1 cellular context compared by ENCODE assay signal in the genomic region with DNA sequence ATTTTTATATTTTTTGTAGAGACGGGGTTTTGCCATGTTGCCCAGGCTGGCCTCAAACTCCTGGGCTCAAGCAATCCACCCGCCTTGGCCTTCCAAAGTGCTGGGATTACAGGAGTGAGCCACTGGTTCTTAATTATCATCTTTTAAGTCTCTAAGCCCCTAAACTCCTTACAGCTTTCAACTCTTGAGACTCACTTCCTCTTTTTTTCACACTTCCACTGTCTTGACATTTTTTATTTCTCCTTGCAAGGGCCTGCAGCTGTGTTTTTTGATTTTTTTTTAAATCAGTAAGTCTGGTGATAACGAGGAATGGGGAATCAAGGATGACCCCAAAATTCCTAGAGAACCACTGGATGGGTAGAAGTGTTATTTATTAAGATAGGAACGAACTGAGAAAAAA.
TF ChIP-seq lines count a peak whose summit lies in the region.

No MANE protein-coding gene starts in this region.

TF ChIP-seq in SK-N-SH, 30 proteins besides CTCF, POLR2A, EP300 and RAD21 (continued from another document):
- no peak for TF ChIP-seq MXI1 (IDR thresholded peaks at IDR 0.05; ENCODE audit: low read depth, low read length)
- no peak for TF ChIP-seq PBX3 (IDR thresholded peaks at IDR 0.05)
- TF ChIP-seq, protein P1, sequence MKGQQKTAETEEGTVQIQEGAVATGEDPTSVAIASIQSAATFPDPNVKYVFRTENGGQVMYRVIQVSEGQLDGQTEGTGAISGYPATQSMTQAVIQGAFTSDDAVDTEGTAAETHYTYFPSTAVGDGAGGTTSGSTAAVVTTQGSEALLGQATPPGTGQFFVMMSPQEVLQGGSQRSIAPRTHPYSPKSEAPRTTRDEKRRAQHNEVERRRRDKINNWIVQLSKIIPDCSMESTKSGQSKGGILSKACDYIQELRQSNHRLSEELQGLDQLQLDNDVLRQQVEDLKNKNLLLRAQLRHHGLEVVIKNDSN (IDR thresholded peaks at IDR 0.05; ENCODE audit: borderline replicate concordance, low read depth): no peak
- TF ChIP-seq NRF1 (IDR thresholded peaks at IDR 0.05; ENCODE audit: low read depth, low read length): no peak
- TF ChIP-seq GATA2 (CRISPR knock-in tag; IDR thresholded peaks at IDR 0.05): no peak
- TF ChIP-seq FOSL2 (IDR thresholded peaks at IDR 0.05; ENCODE audit: borderline replicate concordance, low read depth): no peak
